In genomic region chr19:6677924-6678689, GRCh38 we compare ENCODE assay signal across 9 cellular contexts. TPM values are rescaled to one million over a fixed set of nuclear protein-coding genes. Genes with fewer than 3 reads are reported as not detected.
DNase-seq lines count a peak whose midpoint lies in the region; ATAC-seq, FAIRE-seq and TF ChIP-seq lines count a peak whose summit lies in the region.
"Had no signal": no experiment of that assay in that cellular context is flagged by ENCODE, and none has a peak within 500 bp of the region (broad histone marks: within the 10 kb centered on the region; RNA-seq: fewer than 3 reads in every experiment).

No MANE protein-coding gene starts in this region.

- TF ChIP-seq POLR2A in HepG2 (IDR thresholded peaks at IDR 0.05; ENCODE audit: insufficient read depth in 1 of 2, low read depth in 2 of 2, low read length in 2 of 2): peak in 1 of 2 experiments; percentile 11; a peak in 1 of 4 replicates

- no peaks in the 10 kb centered on the region for H3K9me3 ChIP-seq in left ventricle myocardium inferior (replicated peaks)
- no peaks in the 10 kb centered on the region for H3K9me3 ChIP-seq in HepG2 (ENCODE audit: low read length)

- intact Hi-C loops in Right ventricle myocardium inferior (cut with DNase I): no loop called here
- intact Hi-C loops in left ventricle myocardium inferior (cut with micrococcal nuclease): no loop called here
- intact Hi-C loops in HepG2 (cut with micrococcal nuclease; ENCODE audit: unreplicated experiment): no loop called here

- H3K4me3 ChIP-seq in left ventricle myocardium inferior: no peak overlapping the region
- no peak overlapping the region for H3K4me3 ChIP-seq in HepG2 (replicated peaks in 1 of 3; ENCODE audit: insufficient read depth in 1 of 3, low read depth in 2 of 3, low read length in 3 of 3)

- no peak for FAIRE-seq in HepG2 (lab: Jason Lieb, UNC)

- H3K4me1 ChIP-seq in left ventricle myocardium inferior (peaks cover 6% of the 10 kb centered on the region), HepG2 (ENCODE audit: insufficient read depth, low read length) (no peaks in the 10 kb centered on the region)

- H3K36me3 ChIP-seq in left ventricle myocardium inferior (peaks cover 13% of the 10 kb centered on the region), HepG2 (replicated peaks in 1 of 2; ENCODE audit: control insufficient read depth in 1 of 2, insufficient read depth in 2 of 2, low read length in 2 of 2) (peaks cover 50 to 83% of the 10 kb centered on the region in 2 experiments)

- BruUV-seq in HepG2 (replicated peaks; lab: Mats Ljungman, UMichigan): no TSS peak

- no peak overlapping the region for H3K27ac ChIP-seq in left ventricle myocardium inferior (replicated peaks)
- no peak overlapping the region for H3K27ac ChIP-seq in HepG2 (ENCODE audit: extremely low read length, insufficient read depth, low read length)

- H3K4me2 ChIP-seq in HepG2 (ENCODE audit: low read depth, low read length): no peak overlapping the region

- no peak overlapping the region for H2AFZ ChIP-seq in HepG2 (ENCODE audit: low read length)

- H3K27me3 ChIP-seq in left ventricle myocardium inferior (ENCODE audit: low read depth): peaks cover 64% of the 10 kb centered on the region
- no peaks in the 10 kb centered on the region for H3K27me3 ChIP-seq in HepG2 (ENCODE audit: control insufficient read depth in 1 of 2, insufficient read depth in 2 of 2, low read length in 2 of 2)

- no peak for TF ChIP-seq RAD21 in HepG2 (CRISPR knock-in tag; IDR thresholded peaks at IDR 0.05)

- TF ChIP-seq EP300 in HepG2 (IDR thresholded peaks at IDR 0.05; ENCODE audit: low read depth in 2 of 2, low read length in 2 of 2) (no peak), HepG2 (CRISPR knock-in tag; IDR thresholded peaks at IDR 0.05; ENCODE audit: borderline replicate concordance) (no peak)

- DNase-seq in Right ventricle myocardium inferior (ENCODE audit: missing footprints): no peak
- DNase-seq in left ventricle myocardium inferior: no peak
- DNase-seq in activated naive CD4-positive, alpha-beta T cell treated with anti-CD3 and anti-CD28 coated beads, Interleukin-2, amount 50 U/mL, for 16 hours: peak; percentile 42
- no peak for DNase-seq in HepG2 (ENCODE audit: low spot score)
- DNase-seq in ureter (ENCODE audit: low spot score): peak; percentile 49
- DNase-seq in GM19240 (ENCODE audit: insufficient read length, low spot score): no peak
- DNase-seq: left cardiac atrium had no signal

- TF ChIP-seq CTCF in left ventricle myocardium inferior (IDR thresholded peaks at IDR 0.05; ENCODE audit: borderline replicate concordance) (no peak), HepG2 (CRISPR knock-in tag; IDR thresholded peaks at IDR 0.05) (no peak)

- no peak overlapping the region for H3K9ac ChIP-seq in HepG2 (ENCODE audit: insufficient read depth, low read depth, low read length)

- WGBS in HepG2 (ENCODE audit: low lambda C conversion rate): 92% methylated on average over 27 of the region's 29 CpGs

- H4K20me1 ChIP-seq in HepG2 (ENCODE audit: insufficient read depth, low read length): peaks cover 75% of the 10 kb centered on the region

- in situ Hi-C loops in HepG2 (cut with HindIII; ENCODE audit: extremely low pct_ligation_motif_present, low pct_unique_long_range_greater_than_20kb): no loop called here

- POLR2A ChIA-PET in HepG2 (lab: Yijun Ruan, JAX): interaction anchor here (1.1 kb wide), 1 partner anchor 11 kb away, joined by 3 read pairs; no protein-coding TSS in a partner anchor

- no peaks in the 10 kb centered on the region for H3K79me2 ChIP-seq in HepG2 (ENCODE audit: insufficient read depth, low read length)

- ATAC-seq in Right ventricle myocardium inferior: peak; percentile 32
- ATAC-seq in HepG2: peak; percentile 42
- no peak for ATAC-seq in GM18520 (IDR thresholded peaks at IDR 0.05; ENCODE audit: unreplicated experiment)
- ATAC-seq in GM19351 (IDR thresholded peaks at IDR 0.05; ENCODE audit: unreplicated experiment): no peak

- CTCF ChIA-PET in HepG2 (lab: Yijun Ruan, JAX; ENCODE audit: low intra/inter-chr PET ratio, low total read pairs): no interaction called here

RNA-seq across cellular contexts. Expression of gene TNFSF14, which starts 8.1 kb away (rescaled TPM):
- total RNA-seq in Right ventricle myocardium inferior: 0.73 TPM
- 0.30 TPM for total RNA-seq in left ventricle myocardium inferior
- 0.17 and 0.49 TPM in 2 replicates for total RNA-seq in HepG2 (2016; rRNA removed; fragmentation: Illumina TruSeq; extraction: Trizol)
- total RNA-seq in HepG2 (2016; cell fraction: cytosol; rRNA removed; fragmentation: Illumina TruSeq; extraction: Trizol; ENCODE audit: low read depth): 0.09 and 0.10 TPM in 2 replicates
- total RNA-seq in HepG2 (2016; cell fraction: insoluble cytoplasmic fraction; rRNA removed; fragmentation: Illumina TruSeq; extraction: Trizol): 0.10 and 0.69 TPM in 2 replicates
- 0.10 and 0.15 TPM in 2 replicates for total RNA-seq in HepG2 (2016; cell fraction: membrane; rRNA removed; fragmentation: Illumina TruSeq; extraction: Trizol)
- 0.88 and 1.2 TPM in 2 replicates for total RNA-seq in HepG2 (2016; cell fraction: nucleus; rRNA removed; fragmentation: Illumina TruSeq; extraction: Trizol)
- polyA plus RNA-seq in HepG2 (2011; rRNA removed): 9.1 and 10.0 TPM in 2 replicates
- polyA plus RNA-seq in HepG2 (2011; cell fraction: cytosol; rRNA removed): 1.9 and 2.2 TPM in 2 replicates
- 37.9 and 38.9 TPM in 2 replicates for polyA plus RNA-seq in HepG2 (2011; cell fraction: nucleus; rRNA removed)
- polyA plus RNA-seq in HepG2 (2012): 1.7 and 3.2 TPM in 2 replicates
- 0.03 and 0.10 TPM in 2 replicates for polyA plus RNA-seq in HepG2 (2016; cell fraction: cytosol; fragmentation: Illumina TruSeq; extraction: Trizol; ENCODE audit: low read depth)
- polyA plus RNA-seq in HepG2 (2016; cell fraction: insoluble cytoplasmic fraction; fragmentation: Illumina TruSeq; extraction: Trizol; ENCODE audit: low read depth): 0.17 TPM in 2 replicates
- polyA plus RNA-seq in HepG2 (2016; cell fraction: membrane; fragmentation: Illumina TruSeq; extraction: Trizol; ENCODE audit: low read depth): 0.11 and 0.23 TPM in 2 replicates
- polyA plus RNA-seq in HepG2 (2016; cell fraction: nucleus; fragmentation: Illumina TruSeq; extraction: Trizol; ENCODE audit: insufficient read depth, low read depth): 7.9 and 8.1 TPM in 2 replicates
- 0.68 and 5.9 TPM in 2 replicates for polyA minus RNA-seq in HepG2 (2011; rRNA and poly(A)+ RNA removed; ENCODE audit: low replicate concordance)
- polyA minus RNA-seq in HepG2 (2011; cell fraction: cytosol; rRNA and poly(A)+ RNA removed): 0.30 and 0.70 TPM in 2 replicates
- 10.8 and 14.2 TPM in 2 replicates for polyA minus RNA-seq in HepG2 (2011; cell fraction: nucleus; rRNA and poly(A)+ RNA removed)
- 2.8 TPM for total RNA-seq in ureter

RNA-seq across cellular contexts. Expression of gene C3, which starts 42.3 kb away (rescaled TPM):
- total RNA-seq in Right ventricle myocardium inferior (482 TPM), left ventricle myocardium inferior (133 TPM), HepG2 (2016; rRNA removed; fragmentation: Illumina TruSeq; extraction: Trizol) (700 and 1,455 TPM in 2 replicates), ureter (718 TPM)
- 160 and 192 TPM in 2 replicates for total RNA-seq in HepG2 (2016; cell fraction: cytosol; rRNA removed; fragmentation: Illumina TruSeq; extraction: Trizol; ENCODE audit: low read depth)
- 643 and 1,412 TPM in 2 replicates for total RNA-seq in HepG2 (2016; cell fraction: insoluble cytoplasmic fraction; rRNA removed; fragmentation: Illumina TruSeq; extraction: Trizol)
- 268 and 291 TPM in 2 replicates for total RNA-seq in HepG2 (2016; cell fraction: membrane; rRNA removed; fragmentation: Illumina TruSeq; extraction: Trizol)
- 1,410 and 1,846 TPM in 2 replicates for total RNA-seq in HepG2 (2016; cell fraction: nucleus; rRNA removed; fragmentation: Illumina TruSeq; extraction: Trizol)
- 6,272 and 9,798 TPM in 2 replicates for polyA plus RNA-seq in HepG2 (2011; rRNA removed)
- polyA plus RNA-seq in HepG2 (2011; cell fraction: cytosol; rRNA removed): 4,601 and 7,618 TPM in 2 replicates
- 6,023 and 6,891 TPM in 2 replicates for polyA plus RNA-seq in HepG2 (2011; cell fraction: nucleus; rRNA removed)
- polyA plus RNA-seq in HepG2 (2012): 3,859 and 6,494 TPM in 2 replicates
- polyA plus RNA-seq in HepG2 (2016; cell fraction: cytosol; fragmentation: Illumina TruSeq; extraction: Trizol; ENCODE audit: low read depth): 195 and 210 TPM in 2 replicates
- 903 and 1,023 TPM in 2 replicates for polyA plus RNA-seq in HepG2 (2016; cell fraction: insoluble cytoplasmic fraction; fragmentation: Illumina TruSeq; extraction: Trizol; ENCODE audit: low read depth)
- polyA plus RNA-seq in HepG2 (2016; cell fraction: membrane; fragmentation: Illumina TruSeq; extraction: Trizol; ENCODE audit: low read depth): 286 and 340 TPM in 2 replicates
- polyA plus RNA-seq in HepG2 (2016; cell fraction: nucleus; fragmentation: Illumina TruSeq; extraction: Trizol; ENCODE audit: insufficient read depth, low read depth): 3,631 and 3,793 TPM in 2 replicates
- polyA minus RNA-seq in HepG2 (2011; rRNA and poly(A)+ RNA removed; ENCODE audit: low replicate concordance): 785 and 9,683 TPM in 2 replicates
- polyA minus RNA-seq in HepG2 (2011; cell fraction: cytosol; rRNA and poly(A)+ RNA removed): 2,000 and 4,520 TPM in 2 replicates
- 1,680 and 2,385 TPM in 2 replicates for polyA minus RNA-seq in HepG2 (2011; cell fraction: nucleus; rRNA and poly(A)+ RNA removed)

RNA-seq across cellular contexts. Expression of gene GPR108, which starts 59.3 kb away (rescaled TPM):
- total RNA-seq in Right ventricle myocardium inferior (23.9 TPM), left ventricle myocardium inferior (22.4 TPM), HepG2 (2016; rRNA removed; fragmentation: Illumina TruSeq; extraction: Trizol) (24.1 and 36.4 TPM in 2 replicates), ureter (74.0 TPM)
- total RNA-seq in HepG2 (2016; cell fraction: cytosol; rRNA removed; fragmentation: Illumina TruSeq; extraction: Trizol; ENCODE audit: low read depth): 38.0 and 46.7 TPM in 2 replicates
- 17.4 and 36.4 TPM in 2 replicates for total RNA-seq in HepG2 (2016; cell fraction: insoluble cytoplasmic fraction; rRNA removed; fragmentation: Illumina TruSeq; extraction: Trizol)
- 50.7 and 59.0 TPM in 2 replicates for total RNA-seq in HepG2 (2016; cell fraction: membrane; rRNA removed; fragmentation: Illumina TruSeq; extraction: Trizol)
- total RNA-seq in HepG2 (2016; cell fraction: nucleus; rRNA removed; fragmentation: Illumina TruSeq; extraction: Trizol): 28.9 and 37.5 TPM in 2 replicates
- polyA plus RNA-seq in HepG2 (2011; rRNA removed): 63.0 and 69.7 TPM in 2 replicates
- 52.1 and 59.5 TPM in 2 replicates for polyA plus RNA-seq in HepG2 (2011; cell fraction: cytosol; rRNA removed)
- 207 and 243 TPM in 2 replicates for polyA plus RNA-seq in HepG2 (2011; cell fraction: nucleus; rRNA removed)
- 28.8 and 45.1 TPM in 2 replicates for polyA plus RNA-seq in HepG2 (2012)
- 45.8 and 48.0 TPM in 2 replicates for polyA plus RNA-seq in HepG2 (2016; cell fraction: cytosol; fragmentation: Illumina TruSeq; extraction: Trizol; ENCODE audit: low read depth)
- 22.1 and 29.5 TPM in 2 replicates for polyA plus RNA-seq in HepG2 (2016; cell fraction: insoluble cytoplasmic fraction; fragmentation: Illumina TruSeq; extraction: Trizol; ENCODE audit: low read depth)
- 52.9 and 59.3 TPM in 2 replicates for polyA plus RNA-seq in HepG2 (2016; cell fraction: membrane; fragmentation: Illumina TruSeq; extraction: Trizol; ENCODE audit: low read depth)
- 87.3 and 93.9 TPM in 2 replicates for polyA plus RNA-seq in HepG2 (2016; cell fraction: nucleus; fragmentation: Illumina TruSeq; extraction: Trizol; ENCODE audit: insufficient read depth, low read depth)
- 154 and 189 TPM in 2 replicates for polyA minus RNA-seq in HepG2 (2011; rRNA and poly(A)+ RNA removed; ENCODE audit: low replicate concordance)
- polyA minus RNA-seq in HepG2 (2011; cell fraction: cytosol; rRNA and poly(A)+ RNA removed): 18.7 and 18.9 TPM in 2 replicates
- 28.3 and 32.7 TPM in 2 replicates for polyA minus RNA-seq in HepG2 (2011; cell fraction: nucleus; rRNA and poly(A)+ RNA removed)

Comparison
In these comparisons a context has a peak if more than half of its experiments do, and no peak if none do; other contexts are left out.
1. ATAC-seq: peak in Right ventricle myocardium inferior (single experiment) and HepG2 (single experiment); none in GM18520 (single experiment) and GM19351 (single experiment).
2. DNase-seq: peak in activated naive CD4-positive, alpha-beta T cell treated with anti-CD3 and anti-CD28 coated beads, Interleukin-2, amount 50 U/mL, for 16 hours (single experiment) and ureter (single experiment); none in Right ventricle myocardium inferior (single experiment), left ventricle myocardium inferior (single experiment), HepG2 (single experiment) and GM19240 (single experiment).